Comparison of ENCODE assay signal across 24 cellular contexts in genomic region chr2:32812316-32812715, GRCh38.
DNase-seq lines count a peak whose midpoint lies in the region; ATAC-seq, FAIRE-seq and TF ChIP-seq lines count a peak whose summit lies in the region.
"Had no signal": no experiment of that assay in that cellular context is flagged by ENCODE, and none has a peak within 500 bp of the region (broad histone marks: within the 10 kb centered on the region; RNA-seq: fewer than 3 reads in every experiment).

No MANE protein-coding gene starts in this region.

- no peaks in the 10 kb centered on the region for H3K9me3 ChIP-seq in mammary epithelial cell (replicated peaks; ENCODE audit: insufficient read depth, low read length)
- H3K9me3 ChIP-seq in endothelial cell of umbilical vein (replicated peaks; ENCODE audit: control insufficient read depth, insufficient read depth, low read length), result no peaks in the 10 kb centered on the region
- H3K9me3 ChIP-seq in uterus, result no peaks in the 10 kb centered on the region
- H3K9me3 ChIP-seq: ovary, right lobe of liver had no signal

- no peak overlapping the region for H3K27ac ChIP-seq in mammary epithelial cell (ENCODE audit: insufficient read depth, low read depth, low read length)
- H3K27ac ChIP-seq in endothelial cell of umbilical vein (ENCODE audit: insufficient read depth, low read depth, low read length), result peak overlapping the region; percentile 39
- H3K27ac ChIP-seq in uterus, result peak overlapping the region; percentile 40 to 51
- H3K27ac ChIP-seq: ovary, right lobe of liver had no signal

- no peaks in the 10 kb centered on the region for H3K79me2 ChIP-seq in mammary epithelial cell (ENCODE audit: insufficient read depth, low read length)
- no peaks in the 10 kb centered on the region for H3K79me2 ChIP-seq in endothelial cell of umbilical vein (ENCODE audit: control insufficient read depth, insufficient read depth, low read length)

- no peak for TF ChIP-seq POLR2A in endothelial cell of umbilical vein (IDR thresholded peaks at IDR 0.05; ENCODE audit: low read depth, low read length)
- no peak for TF ChIP-seq POLR2A in uterus (IDR thresholded peaks at IDR 0.05)

- CTCF ChIA-PET in mammary epithelial cell (lab: Charles Lee; ENCODE audit: low non-redundant PET) (no interaction called here), endothelial cell of umbilical vein (lab: Charles Lee) (no interaction called here)

- H2AFZ ChIP-seq in mammary epithelial cell (ENCODE audit: low read depth, low read length) (no peak overlapping the region), endothelial cell of umbilical vein (ENCODE audit: low read depth, low read length) (no peak overlapping the region)

- BruUV-seq in mammary epithelial cell (replicated peaks; lab: Mats Ljungman, UMichigan) (no TSS peak), endothelial cell of umbilical vein (replicated peaks; lab: Mats Ljungman, UMichigan) (no TSS peak)

- no peak for ATAC-seq in HG02588 (IDR thresholded peaks at IDR 0.05; ENCODE audit: unreplicated experiment)
- ATAC-seq: activated CD8-positive, alpha-beta T cell treated with anti-CD3 and anti-CD28 coated beads for 36 hours; naive thymus-derived CD4-positive, alpha-beta T cell; right lobe of liver had no signal

- intact Hi-C loops in mammary epithelial cell (cut with micrococcal nuclease), result no loop called here
- intact Hi-C loops in endothelial cell of umbilical vein (cut with micrococcal nuclease), result no loop called here
- intact Hi-C loops in uterus (cut with DNase I; ENCODE audit: low total_unique reads), result no loop called here

- 100% methylated on average over 3 of the region's 3 CpGs for WGBS in mammary epithelial cell (ENCODE audit: low coverage, missing lambda C conversion rate)

- H3K9ac ChIP-seq in mammary epithelial cell (ENCODE audit: insufficient read depth, low read length) (no peak overlapping the region), endothelial cell of umbilical vein (replicated peaks; ENCODE audit: extremely low read depth, insufficient read depth, low read length) (no peak overlapping the region)

- dilution Hi-C loops in mammary epithelial cell (cut with HindIII; ENCODE audit: low sequenced_read_pairs) (no loop called here), endothelial cell of umbilical vein (cut with MboI; ENCODE audit: extremely low pct_ligation_motif_present, low sequenced_read_pairs) (no loop called here)

- POLR2A ChIA-PET in endothelial cell of umbilical vein (lab: Charles Lee), result no interaction called here

- H3K4me2 ChIP-seq in mammary epithelial cell (ENCODE audit: insufficient read depth, low read depth, low read length) (no peak overlapping the region), endothelial cell of umbilical vein (ENCODE audit: insufficient read depth, low read length) (no peak overlapping the region)

- no peaks in the 10 kb centered on the region for H3K9me1 ChIP-seq in endothelial cell of umbilical vein (replicated peaks; ENCODE audit: control insufficient read depth, extremely low read depth, insufficient read depth, low read length)

- TF ChIP-seq CTCF in mammary epithelial cell (conservative IDR thresholded peaks at IDR 0.05 in 1 of 2, IDR thresholded peaks at IDR 0.05 in 1 of 2; ENCODE audit: extremely low read depth in 1 of 2, insufficient read depth in 1 of 2, low read depth in 1 of 2, low read length in 2 of 2) (no peak), endothelial cell of umbilical vein (IDR thresholded peaks at IDR 0.05; ENCODE audit: extremely low read depth in 1 of 2, insufficient read depth in 1 of 2, low read depth in 1 of 2, low read length in 2 of 2) (no peak), uterus (IDR thresholded peaks at IDR 0.05) (no peak)

- DNase-seq in T47D (ENCODE audit: low read depth in 1 of 2, low spot score in 1 of 2) (peak; percentile 39 to 72), mammary epithelial cell (no peak), endothelial cell of umbilical vein (ENCODE audit: low read depth, low spot score) (peak; percentile 65), kidney glomerular epithelial cell (lab: John Stamatoyannopoulos, UW) (peak; percentile 36), uterus (no peak), cerebellar cortex (ENCODE audit: low spot score) (no peak), NCI-H128 (lab: John Stamatoyannopoulos, UW; ENCODE audit: unreplicated experiment) (no peak)
- DNase-seq: activated B cell treated with CpG ODN at 0.5 μM for 24 hours; activated CD8-positive, alpha-beta T cell treated with anti-CD3 and anti-CD28 coated beads for 36 hours; activated naive CD4-positive, alpha-beta T cell treated with Interleukin-2 at 50 U/mL for 16 hours; central memory CD4-positive, alpha-beta T cell; DMS153; effector CD8-positive, alpha-beta T cell; KG1; naive thymus-derived CD4-positive, alpha-beta T cell; NCI-H187; NCI-H226; OCI-M1; ovary; right lobe of liver; SHP77; stimulated activated CD4-positive, alpha-beta T cell treated with anti-CD3 and anti-CD28 coated beads, Interleukin-15, amount 100 ng/mL, for 24 hours had no signal

- H4K20me1 ChIP-seq in mammary epithelial cell (ENCODE audit: insufficient read depth, low read length), result no peaks in the 10 kb centered on the region
- no peaks in the 10 kb centered on the region for H4K20me1 ChIP-seq in endothelial cell of umbilical vein (replicated peaks; ENCODE audit: control insufficient read depth, extremely low read depth, insufficient read depth, low read length)

- H3K36me3 ChIP-seq in mammary epithelial cell (ENCODE audit: insufficient read depth, low read length) (peaks cover 2% of the 10 kb centered on the region), endothelial cell of umbilical vein (ENCODE audit: control insufficient read depth in 2 of 2, extremely low read depth in 1 of 2, insufficient read depth in 2 of 2, low read length in 2 of 2) (peaks cover 0 to 2% of the 10 kb centered on the region in 2 experiments), uterus (no peaks in the 10 kb centered on the region)
- H3K36me3 ChIP-seq: ovary, right lobe of liver had no signal

- H3K27me3 ChIP-seq in mammary epithelial cell (ENCODE audit: insufficient read depth, low read length) (no peaks in the 10 kb centered on the region), endothelial cell of umbilical vein (ENCODE audit: control insufficient read depth in 2 of 2, insufficient read depth in 2 of 2, low read length in 2 of 2) (no peaks in the 10 kb centered on the region), uterus (no peaks in the 10 kb centered on the region)
- H3K27me3 ChIP-seq: ovary, right lobe of liver had no signal

- H3K4me3 ChIP-seq in mammary epithelial cell (replicated peaks in 1 of 3; ENCODE audit: insufficient read depth in 1 of 3, low read depth in 2 of 3, low read length in 3 of 3), result no peak overlapping the region
- no peak overlapping the region for H3K4me3 ChIP-seq in endothelial cell of umbilical vein (replicated peaks in 1 of 3; ENCODE audit: insufficient read depth in 1 of 3, low read depth in 1 of 3, low read length in 3 of 3)
- H3K4me3 ChIP-seq in uterus, result no peak overlapping the region
- H3K4me3 ChIP-seq: ovary, right lobe of liver had no signal

- H3K4me1 ChIP-seq in mammary epithelial cell (ENCODE audit: insufficient read depth, low read length) (no peaks in the 10 kb centered on the region), endothelial cell of umbilical vein (ENCODE audit: control insufficient read depth, extremely low read depth, insufficient read depth, low read length) (peaks cover 8% of the 10 kb centered on the region), uterus (peaks cover 0 to 3% of the 10 kb centered on the region in 2 donors)
- H3K4me1 ChIP-seq: right lobe of liver had no signal

- peak; percentile 74 for FAIRE-seq in endothelial cell of umbilical vein (lab: Jason Lieb, UNC)
- FAIRE-seq: H54 had no signal

- in situ Hi-C loops in T47D (cut with HindIII; ENCODE audit: low pct_unique_long_range_greater_than_20kb, low sequenced_read_pairs) (no loop called here), mammary epithelial cell (cut with MboI; ENCODE audit: low sequenced_read_pairs in 2 of 2) (no loop called here)

TF ChIP-seq in endothelial cell of umbilical vein, 7 proteins besides CTCF, POLR2A, EP300 and RAD21:
- no peak for TF ChIP-seq MYC (IDR thresholded peaks at IDR 0.05; ENCODE audit: low read depth, low read length)
- peak; percentile 47 for TF ChIP-seq JUN (IDR thresholded peaks at IDR 0.05; ENCODE audit: borderline replicate concordance, insufficient read depth, insufficient read length, low read depth)

Comparison
In these comparisons a context has a peak if more than half of its experiments do, and no peak if none do; other contexts are left out.
1. DNase-seq: peak in T47D (2 of 2), endothelial cell of umbilical vein (single experiment) and kidney glomerular epithelial cell (single experiment); none in mammary epithelial cell (single experiment), uterus (0 of 2), cerebellar cortex (single experiment) and NCI-H128 (single experiment).